9 cellular contexts compared by ENCODE assay signal in genomic region chr5:75567710-75568109, GRCh38. TPM values are rescaled to one million over a fixed set of nuclear protein-coding genes. Genes with fewer than 3 reads are reported as not detected.
DNase-seq lines count a peak whose midpoint lies in the region; ATAC-seq and TF ChIP-seq lines count a peak whose summit lies in the region.
"Had no signal": no experiment of that assay in that cellular context is flagged by ENCODE, and none has a peak within 500 bp of the region (broad histone marks: within the 10 kb centered on the region; RNA-seq: fewer than 3 reads in every experiment).

No MANE protein-coding gene starts in this region.

- peaks cover 0 to 8% of the 10 kb centered on the region in 2 donors for H3K9me3 ChIP-seq in transverse colon

- H3K27ac Mint-ChIP-seq in activated naive CD8-positive, alpha-beta T cell treated with anti-CD3 and anti-CD28 coated beads, Interleukin-2, amount 50 U/mL, for 24 hours = peak overlapping the region; percentile 95
- H3K27ac Mint-ChIP-seq in natural killer cell treated with Interleukin-12 subunit alpha and Interleukin-12 subunit beta and Interleukin-15 and Interleukin-18, amount 100 ng/mL, for 72 hours = peak overlapping the region; percentile 56 to 77

- H3K27me3 ChIP-seq in transverse colon = no peaks in the 10 kb centered on the region

- H3K4me1 ChIP-seq in transverse colon = peaks cover 6 to 22% (median 9%) of the 10 kb centered on the region in 4 donors

- H3K27ac ChIP-seq in transverse colon = peak overlapping the region in 2 of 4 donors; percentile 54 to 63

- peaks cover 69% of the 10 kb centered on the region for H3K4me1 Mint-ChIP-seq in activated naive CD8-positive, alpha-beta T cell treated with anti-CD3 and anti-CD28 coated beads, Interleukin-2, amount 50 U/mL, for 24 hours
- H3K4me1 Mint-ChIP-seq in natural killer cell treated with Interleukin-12 subunit alpha and Interleukin-12 subunit beta and Interleukin-15 and Interleukin-18, amount 100 ng/mL, for 72 hours (ENCODE audit: low read depth in 2 of 2) = peaks cover 34 to 50% of the 10 kb centered on the region in 2 donors

- H3K4me3 Mint-ChIP-seq in activated naive CD8-positive, alpha-beta T cell treated with anti-CD3 and anti-CD28 coated beads, Interleukin-2, amount 50 U/mL, for 24 hours = peak overlapping the region; percentile 45
- peak overlapping the region; percentile 40 for H3K4me3 Mint-ChIP-seq in natural killer cell treated with Interleukin-12 subunit alpha and Interleukin-12 subunit beta and Interleukin-15 and Interleukin-18, amount 100 ng/mL, for 72 hours

- no peaks in the 10 kb centered on the region for H3K36me3 ChIP-seq in transverse colon

- DNase-seq in activated CD4-positive, CD25-positive, alpha-beta regulatory T cell treated with anti-CD3 and anti-CD28 coated beads, Interleukin-2, amount 50 U/mL, for 72 hours = no peak
- DNase-seq in activated naive CD8-positive, alpha-beta T cell treated with anti-CD3 and anti-CD28 coated beads, Interleukin-2, amount 50 U/mL, for 24 hours = no peak
- DNase-seq in natural killer cell treated with Interleukin-12 subunit alpha and Interleukin-12 subunit beta and Interleukin-15 and Interleukin-18, amount 100 ng/mL, for 72 hours (ENCODE audit: low spot score) = no peak
- no peak for DNase-seq in activated CD8-positive, alpha-beta memory T cell treated with anti-CD3 and anti-CD28 coated beads for 24 hours
- DNase-seq in transverse colon (no peak), NCI-H1417 treated with DMSO at 0.1 percent for 48 hours (lab: John Stamatoyannopoulos, UW) (no peak)

- no peak for TF ChIP-seq CTCF in transverse colon (IDR thresholded peaks at IDR 0.05)

- ATAC-seq in activated CD4-positive, CD25-positive, alpha-beta regulatory T cell treated with anti-CD3 and anti-CD28 coated beads, Interleukin-2, amount 50 U/mL, for 24 hours = peak; percentile 51 to 56
- ATAC-seq in HG03439 (IDR thresholded peaks at IDR 0.05; ENCODE audit: unreplicated experiment) = peak; percentile 46
- peak; percentile 79 for ATAC-seq in activated naive CD8-positive, alpha-beta T cell treated with anti-CD3 and anti-CD28 coated beads, Interleukin-2, amount 50 U/mL, for 24 hours
- ATAC-seq in natural killer cell treated with Interleukin-12 subunit alpha and Interleukin-12 subunit beta and Interleukin-15 and Interleukin-18, amount 100 ng/mL, for 72 hours = peak in 1 of 2 donors; percentile 55
- ATAC-seq: naive thymus-derived CD4-positive, alpha-beta T cell had no signal

- peaks cover 1% of the 10 kb centered on the region for H3K27me3 Mint-ChIP-seq in activated naive CD8-positive, alpha-beta T cell treated with anti-CD3 and anti-CD28 coated beads, Interleukin-2, amount 50 U/mL, for 24 hours
- no peaks in the 10 kb centered on the region for H3K27me3 Mint-ChIP-seq in natural killer cell treated with Interleukin-12 subunit alpha and Interleukin-12 subunit beta and Interleukin-15 and Interleukin-18, amount 100 ng/mL, for 72 hours
- H3K27me3 Mint-ChIP-seq: naive thymus-derived CD4-positive, alpha-beta T cell had no signal

- no peak overlapping the region for H3K4me3 ChIP-seq in transverse colon

- in situ Hi-C loops in transverse colon (cut with MboI; ENCODE audit: low pct_ligation_motif_present in 1 of 4, low pct_unique_long_range_greater_than_20kb in 1 of 4, low sequenced_read_pairs in 3 of 4) = no loop called here

- no peak for TF ChIP-seq POLR2A in transverse colon (IDR thresholded peaks at IDR 0.05)

- 53 to 66% methylated on average over 2 of the region's 2 CpGs for WGBS in transverse colon (ENCODE audit: low coverage in 1 of 2), 2 donors

- peaks cover 59% of the 10 kb centered on the region for H3K36me3 Mint-ChIP-seq in activated naive CD8-positive, alpha-beta T cell treated with anti-CD3 and anti-CD28 coated beads, Interleukin-2, amount 50 U/mL, for 24 hours (ENCODE audit: low read depth)
- peaks cover 29% of the 10 kb centered on the region for H3K36me3 Mint-ChIP-seq in natural killer cell treated with Interleukin-12 subunit alpha and Interleukin-12 subunit beta and Interleukin-15 and Interleukin-18, amount 100 ng/mL, for 72 hours

- intact Hi-C loops in transverse colon (cut with DNase I; ENCODE audit: low total_unique reads) = no loop called here

- no peak for TF ChIP-seq EP300 in transverse colon (IDR thresholded peaks at IDR 0.05; ENCODE audit: low read depth)

- peaks cover 16% of the 10 kb centered on the region for H3K9me3 Mint-ChIP-seq in activated naive CD8-positive, alpha-beta T cell treated with anti-CD3 and anti-CD28 coated beads, Interleukin-2, amount 50 U/mL, for 24 hours
- H3K9me3 Mint-ChIP-seq in natural killer cell treated with Interleukin-12 subunit alpha and Interleukin-12 subunit beta and Interleukin-15 and Interleukin-18, amount 100 ng/mL, for 72 hours = peaks cover 15% of the 10 kb centered on the region

RNA-seq across cellular contexts. Expression of gene ANKDD1B, which starts 43.5 kb away (rescaled TPM):
- total RNA-seq in natural killer cell treated with Interleukin-12 subunit alpha and Interleukin-12 subunit beta and Interleukin-15 and Interleukin-18, amount 100 ng/mL, for 72 hours = under 1 TPM in 1 of 2 donors, not detected in 1; 0.33 TPM
- 10 to 100 TPM in 3 of 4 donors, 1 to 10 TPM in 1; 3.6 to 20.6 (median 13.9) TPM for total RNA-seq in transverse colon

RNA-seq across cellular contexts. Expression of gene POLK, which starts 56.0 kb away (rescaled TPM):
- 10 to 100 TPM; 32.3 to 33.9 TPM for total RNA-seq in natural killer cell treated with Interleukin-12 subunit alpha and Interleukin-12 subunit beta and Interleukin-15 and Interleukin-18, amount 100 ng/mL, for 72 hours
- 10 to 100 TPM in 3 of 4 donors, 1 to 10 TPM in 1; 5.4 to 30.2 (median 18.5) TPM for total RNA-seq in transverse colon

RNA-seq across cellular contexts. Expression of gene CERT1, which starts 56.3 kb away (rescaled TPM):
- total RNA-seq in natural killer cell treated with Interleukin-12 subunit alpha and Interleukin-12 subunit beta and Interleukin-15 and Interleukin-18, amount 100 ng/mL, for 72 hours = 10 to 100 TPM; 30.6 to 39.5 TPM
- 10 to 100 TPM; 33.2 to 59.5 (median 39.4) TPM for total RNA-seq in transverse colon
